In genomic region chr3:73512095-73512494, GRCh38 we compare ENCODE assay signal across 17 cellular contexts.
DNase-seq lines count a peak whose midpoint lies in the region; ATAC-seq and TF ChIP-seq lines count a peak whose summit lies in the region.
"Had no signal": no experiment of that assay in that cellular context is flagged by ENCODE, and none has a peak within 500 bp of the region (broad histone marks: within the 10 kb centered on the region; RNA-seq: fewer than 3 reads in every experiment).

No MANE protein-coding gene starts in this region.

- no peaks in the 10 kb centered on the region for H3K36me3 Mint-ChIP-seq in chondrocyte (ENCODE audit: low read depth)
- H3K36me3 Mint-ChIP-seq in effector memory CD8-positive, alpha-beta T cell (ENCODE audit: insufficient read depth), result no peaks in the 10 kb centered on the region
- H3K36me3 Mint-ChIP-seq: activated naive CD4-positive, alpha-beta T cell treated with anti-CD3 and anti-CD28 coated beads, Interleukin-2, amount 50 U/mL, for 24 hours; CD8-positive, alpha-beta memory T cell had no signal

- H3K27me3 ChIP-seq in thoracic aorta (replicated peaks; ENCODE audit: insufficient read depth), result no peaks in the 10 kb centered on the region
- H3K27me3 ChIP-seq: suprapubic skin had no signal

- peaks cover 3% of the 10 kb centered on the region for H3K9me3 Mint-ChIP-seq in chondrocyte (ENCODE audit: low read depth)
- H3K9me3 Mint-ChIP-seq in effector memory CD8-positive, alpha-beta T cell, result no peaks in the 10 kb centered on the region
- H3K9me3 Mint-ChIP-seq: activated naive CD4-positive, alpha-beta T cell treated with anti-CD3 and anti-CD28 coated beads, Interleukin-2, amount 50 U/mL, for 24 hours; CD8-positive, alpha-beta memory T cell; HFFc6 had no signal

- ATAC-seq in thoracic aorta (ENCODE audit: insufficient number of reproducible peaks, low FRiP score, low read depth), result no peak
- no peak for ATAC-seq in effector memory CD8-positive, alpha-beta T cell (replicated peaks)

- peak in 2 of 3 experiments; percentile 17 to 60 for DNase-seq in NCI-H1417 (lab: John Stamatoyannopoulos, UW)
- DNase-seq in NCI-H1417 treated with DMSO at 0.1 percent for 48 hours (lab: John Stamatoyannopoulos, UW), result no peak
- DNase-seq in chondrocyte (ENCODE audit: low spot score), result no peak
- peak; percentile 40 for DNase-seq in left kidney (ENCODE audit: low read depth, low spot score)
- no peak for DNase-seq in thoracic aorta (ENCODE audit: low spot score)
- DNase-seq in amniotic stem cell (lab: John Stamatoyannopoulos, UW), result no peak
- no peak for DNase-seq in OCI-M1 (lab: John Stamatoyannopoulos, UW)
- no peak for DNase-seq in effector memory CD8-positive, alpha-beta T cell
- DNase-seq: activated CD4-positive, alpha-beta T cell treated with anti-CD3 and anti-CD28 coated beads for 48 hours; activated T-cell treated with anti-CD3 and anti-CD28 coated beads for 4 hours; CD8-positive, alpha-beta memory T cell; GF-D8; HFFc6; NCI-H187 had no signal

- peak overlapping the region; percentile 50 for H3K4me3 ChIP-seq in thoracic aorta
- H3K4me3 ChIP-seq: suprapubic skin had no signal

- no peaks in the 10 kb centered on the region for H3K9me3 ChIP-seq in thoracic aorta
- H3K9me3 ChIP-seq: suprapubic skin had no signal

- H3K4me3 Mint-ChIP-seq in chondrocyte (ENCODE audit: unreplicated experiment), result peak overlapping the region; percentile 2
- no peak overlapping the region for H3K4me3 Mint-ChIP-seq in effector memory CD8-positive, alpha-beta T cell
- H3K4me3 Mint-ChIP-seq: activated naive CD4-positive, alpha-beta T cell treated with anti-CD3 and anti-CD28 coated beads, Interleukin-2, amount 50 U/mL, for 24 hours; CD8-positive, alpha-beta memory T cell; HFFc6 had no signal

- H3K27ac ChIP-seq in thoracic aorta, result peak overlapping the region; percentile 68 to 92
- H3K27ac ChIP-seq: HL-60, suprapubic skin had no signal

- H3K4me1 ChIP-seq in thoracic aorta (ENCODE audit: control insufficient read depth in 1 of 2, low read depth in 2 of 2), result peaks cover 21 to 96% of the 10 kb centered on the region in 2 donors

- H3K27me3 Mint-ChIP-seq in chondrocyte (ENCODE audit: low read depth), result no peaks in the 10 kb centered on the region
- no peaks in the 10 kb centered on the region for H3K27me3 Mint-ChIP-seq in effector memory CD8-positive, alpha-beta T cell

- TF ChIP-seq CTCF in chondrocyte (IDR thresholded peaks at IDR 0.05), result peak; percentile 18
- no peak for TF ChIP-seq CTCF in thoracic aorta (IDR thresholded peaks at IDR 0.05)

- H3K27ac Mint-ChIP-seq in chondrocyte (ENCODE audit: unreplicated experiment), result peak overlapping the region; percentile 75
- no peak overlapping the region for H3K27ac Mint-ChIP-seq in effector memory CD8-positive, alpha-beta T cell
- H3K27ac Mint-ChIP-seq: activated naive CD4-positive, alpha-beta T cell treated with anti-CD3 and anti-CD28 coated beads, Interleukin-2, amount 50 U/mL, for 24 hours; CD8-positive, alpha-beta memory T cell; HFFc6 had no signal

- no peaks in the 10 kb centered on the region for H3K36me3 ChIP-seq in thoracic aorta
- H3K36me3 ChIP-seq: suprapubic skin had no signal

- H3K4me1 Mint-ChIP-seq in chondrocyte (ENCODE audit: low read depth), result peaks cover 74% of the 10 kb centered on the region
- H3K4me1 Mint-ChIP-seq in effector memory CD8-positive, alpha-beta T cell (ENCODE audit: low read depth in 2 of 2), result no peaks in the 10 kb centered on the region
- H3K4me1 Mint-ChIP-seq: activated naive CD4-positive, alpha-beta T cell treated with anti-CD3 and anti-CD28 coated beads, Interleukin-2, amount 50 U/mL, for 24 hours; CD8-positive, alpha-beta memory T cell had no signal

Comparison
In these comparisons a context has a peak if more than half of its experiments do, and no peak if none do; other contexts are left out.
1. DNase-seq: peak in NCI-H1417 (2 of 3) and left kidney (single experiment); none in NCI-H1417 treated with DMSO at 0.1 percent for 48 hours (single experiment), chondrocyte (single experiment), thoracic aorta (single experiment), amniotic stem cell (single experiment), OCI-M1 (single experiment) and effector memory CD8-positive, alpha-beta T cell (0 of 3).